Comparison of ENCODE assay signal across 11 cellular contexts in the genomic region with DNA sequence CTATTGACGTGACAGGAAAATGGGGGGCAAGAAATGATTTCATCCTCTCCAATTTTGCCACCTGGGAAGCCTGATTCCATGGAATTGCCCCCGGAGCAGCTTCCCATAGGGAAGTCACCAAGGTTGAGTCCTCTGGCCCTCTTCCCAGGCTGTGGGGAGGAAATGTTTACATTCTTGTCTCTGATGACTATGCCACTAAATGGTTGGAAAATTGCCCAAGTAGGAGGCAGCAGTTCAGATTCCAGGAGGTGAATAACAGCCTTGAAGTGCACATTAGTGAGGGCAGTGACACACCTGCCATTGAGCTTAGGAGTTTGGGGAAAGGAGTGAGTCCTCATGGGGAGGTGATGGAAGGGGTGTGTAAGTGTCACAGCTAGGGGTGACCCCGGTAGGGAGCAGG.
A peak's percentile ranks its signal among the peaks of the same experiment; 100 is the strongest.
DNase-seq lines count a peak whose midpoint lies in the region; ATAC-seq and TF ChIP-seq lines count a peak whose summit lies in the region.
"Had no signal": no experiment of that assay in that cellular context is flagged by ENCODE, and none has a peak within 500 bp of the region (broad histone marks: within the 10 kb centered on the region; RNA-seq: fewer than 3 reads in every experiment).

No MANE protein-coding gene starts in this region.

- no peaks in the 10 kb centered on the region for H3K79me2 ChIP-seq in PC-3 (ENCODE audit: low read length)
- no peaks in the 10 kb centered on the region for H3K79me2 ChIP-seq in MM.1S (ENCODE audit: low read length)

- H3K27ac ChIP-seq in PC-3 (ENCODE audit: low read length), result no peak overlapping the region
- H3K27ac ChIP-seq in MM.1S (ENCODE audit: low read length), result no peak overlapping the region

- TF ChIP-seq CTCF in Calu3 (IDR thresholded peaks at IDR 0.05; ENCODE audit: unreplicated experiment), result no peak
- no peak for TF ChIP-seq CTCF in PC-3 (conservative IDR thresholded peaks at IDR 0.05; ENCODE audit: low read depth, low read length)
- no peak for TF ChIP-seq CTCF in MM.1S (IDR thresholded peaks at IDR 0.05; ENCODE audit: low read length)

- intact Hi-C loops in Calu3 (cut with micrococcal nuclease; ENCODE audit: unreplicated experiment) (no loop called here), PC-3 (cut with micrococcal nuclease) (no loop called here)

- peaks cover 12% of the 10 kb centered on the region for H3K27me3 Mint-ChIP-seq in Calu3 (ENCODE audit: unreplicated experiment)
- H3K27me3 Mint-ChIP-seq: B cell; central memory CD8-positive, alpha-beta T cell had no signal

- POLR2A ChIA-PET in PC-3 (lab: Charles Lee; ENCODE audit: unreplicated experiment), result no interaction called here

- no peaks in the 10 kb centered on the region for H3F3A ChIP-seq in PC-3 (ENCODE audit: low read length, unreplicated experiment)
- no peaks in the 10 kb centered on the region for H3F3A ChIP-seq in MM.1S (ENCODE audit: insufficient read depth, low read length)

- no peak overlapping the region for H3K4me3 Mint-ChIP-seq in Calu3 (ENCODE audit: low read depth, unreplicated experiment)
- H3K4me3 Mint-ChIP-seq: B cell; central memory CD8-positive, alpha-beta T cell had no signal

- no peaks in the 10 kb centered on the region for H3K36me3 Mint-ChIP-seq in Calu3 (ENCODE audit: insufficient read depth, unreplicated experiment)

- no TSS peak for BruUV-seq in Calu3 (replicated peaks; lab: Mats Ljungman, UMichigan)
- BruUV-seq in PC-3 (replicated peaks; lab: Mats Ljungman, UMichigan), result no TSS peak

- H3K36me3 ChIP-seq in PC-3 (ENCODE audit: low read depth, low read length), result no peaks in the 10 kb centered on the region
- H3K36me3 ChIP-seq in MM.1S (replicated peaks; ENCODE audit: insufficient read depth, low read length), result no peaks in the 10 kb centered on the region

- peak; percentile 10 for DNase-seq in Calu3
- DNase-seq in NCI-H1105 treated with DMSO at 0.1 percent for 48 hours (lab: John Stamatoyannopoulos, UW), result peak; percentile 98
- peak; percentile 51 for DNase-seq in PC-3
- DNase-seq in iris pigment epithelial cell (ENCODE audit: low read depth), result peak; percentile 6
- DNase-seq in activated T-cell treated with anti-CD3 and anti-CD28 coated beads, Interleukin-2, amount 50 U/mL, for 1 hour, result no peak
- DNase-seq in MM.1S, result no peak
- no peak for DNase-seq in COLO829 (ENCODE audit: low spot score)
- no peak for DNase-seq in epidermal melanocyte (ENCODE audit: insufficient read length, low spot score)
- DNase-seq: stimulated activated CD4-positive, alpha-beta T cell treated with anti-CD3 and anti-CD28 coated beads, Interleukin-15, amount 100 ng/mL, for 24 hours had no signal

- H3K9me2 ChIP-seq in PC-3 (replicated peaks; ENCODE audit: low read length), result no peaks in the 10 kb centered on the region
- H3K9me2 ChIP-seq in MM.1S (replicated peaks; ENCODE audit: insufficient read depth, low read length), result no peaks in the 10 kb centered on the region

- H3K4me1 ChIP-seq in PC-3 (ENCODE audit: insufficient read depth, low read length), result no peaks in the 10 kb centered on the region
- no peaks in the 10 kb centered on the region for H3K4me1 ChIP-seq in MM.1S (ENCODE audit: low read length)

- H3K27ac Mint-ChIP-seq in Calu3 (ENCODE audit: unreplicated experiment), result peak overlapping the region; percentile 5
- H3K27ac Mint-ChIP-seq: B cell had no signal

- H3K27me3 ChIP-seq in PC-3 (ENCODE audit: low read length) (no peaks in the 10 kb centered on the region), MM.1S (replicated peaks; ENCODE audit: insufficient read depth, low read length) (no peaks in the 10 kb centered on the region)

- no peaks in the 10 kb centered on the region for H4K20me1 ChIP-seq in PC-3 (ENCODE audit: low read length)
- no peaks in the 10 kb centered on the region for H4K20me1 ChIP-seq in MM.1S (ENCODE audit: insufficient read depth, low read length)

- CTCF ChIA-PET in Calu3 (lab: Charles Lee) (no interaction called here), PC-3 (lab: Charles Lee) (no interaction called here)

- peaks cover 11% of the 10 kb centered on the region for H3K9me3 Mint-ChIP-seq in Calu3 (ENCODE audit: low read depth, unreplicated experiment)

- H2AFZ ChIP-seq in PC-3 (ENCODE audit: low read length) (no peak overlapping the region), MM.1S (ENCODE audit: low read length) (no peak overlapping the region)

- H3K9me3 ChIP-seq in PC-3 (ENCODE audit: low read length) (no peaks in the 10 kb centered on the region), MM.1S (replicated peaks; ENCODE audit: insufficient read depth, low read length) (no peaks in the 10 kb centered on the region)

- no peak overlapping the region for H3K4me3 ChIP-seq in PC-3 (ENCODE audit: low read length)
- H3K4me3 ChIP-seq in MM.1S (ENCODE audit: low read length), result no peak overlapping the region

- no peaks in the 10 kb centered on the region for H3K4me1 Mint-ChIP-seq in Calu3 (ENCODE audit: low read depth, unreplicated experiment)
- H3K4me1 Mint-ChIP-seq: B cell; central memory CD8-positive, alpha-beta T cell had no signal

- H3K9ac ChIP-seq in PC-3 (ENCODE audit: low read length) (no peak overlapping the region), MM.1S (ENCODE audit: low read length) (no peak overlapping the region)

- no peak for ATAC-seq in PC-3

- H3K4me2 ChIP-seq in PC-3 (ENCODE audit: low read length) (no peak overlapping the region), MM.1S (ENCODE audit: low read depth, low read length) (no peak overlapping the region)

Comparison
In these comparisons a context has a peak if more than half of its experiments do, and no peak if none do; other contexts are left out.
1. DNase-seq: peak in Calu3 (single experiment), NCI-H1105 treated with DMSO at 0.1 percent for 48 hours (single experiment), PC-3 (single experiment) and iris pigment epithelial cell (single experiment); none in activated T-cell treated with anti-CD3 and anti-CD28 coated beads, Interleukin-2, amount 50 U/mL, for 1 hour (single experiment), MM.1S (single experiment), COLO829 (single experiment) and epidermal melanocyte (single experiment).